In the genomic region with DNA sequence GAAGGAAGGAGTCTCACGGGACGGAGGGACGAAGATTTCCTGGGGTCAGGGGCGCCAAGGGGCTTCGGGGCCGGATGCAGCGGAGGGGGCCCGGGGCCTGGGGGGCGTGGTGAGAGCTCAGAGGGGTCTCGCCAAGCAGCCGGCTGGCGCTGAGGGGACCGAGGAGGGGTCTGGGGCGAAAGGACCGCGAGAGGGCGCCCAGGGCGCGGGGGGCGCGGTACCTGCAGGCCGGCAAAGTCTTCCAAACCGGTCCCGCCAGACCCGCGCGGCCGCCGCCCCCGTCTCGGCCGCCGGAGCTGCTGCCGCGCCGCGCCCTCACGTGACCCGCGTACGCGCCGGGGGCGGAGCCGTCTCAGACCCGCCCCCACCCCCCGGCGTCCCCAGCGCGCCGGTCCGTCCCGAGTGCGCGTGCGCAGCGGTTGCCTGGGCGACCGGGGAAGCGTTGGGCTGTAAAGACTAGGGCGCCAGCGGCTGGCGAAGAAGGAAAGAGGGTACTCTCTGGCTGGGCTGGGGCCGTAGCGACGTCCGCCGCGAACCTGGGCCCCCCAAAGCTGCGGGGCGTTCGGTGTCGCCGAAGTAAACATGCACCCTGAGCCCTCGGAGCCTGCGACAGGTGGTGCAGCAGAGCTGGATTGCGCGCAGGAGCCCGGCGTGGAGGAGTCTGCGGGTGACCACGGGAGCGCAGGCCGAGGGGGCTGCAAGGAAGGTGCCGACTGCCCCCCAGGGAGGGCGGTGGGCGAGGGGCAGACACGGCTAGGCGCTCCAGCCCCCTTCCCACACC, we compare ENCODE assay signal across 8 cellular contexts. TPM values are rescaled to one million over a fixed set of nuclear protein-coding genes. Genes with fewer than 3 reads are reported as not detected.
DNase-seq lines count a peak whose midpoint lies in the region; ATAC-seq lines count a peak whose summit lies in the region.

DNAAF1 (plus strand) TSS at position 450 of the 781 bp plus-strand sequence; CDS start at position 583, 133 bp downstream.
HSDL1 (minus strand) TSS at position 319 of the 781 bp plus-strand sequence. CDS start 13,856 bp downstream, outside the sequence.

- peaks cover 9% of the 10 kb centered on the region for H3K4me1 ChIP-seq in mononuclear cell (ENCODE audit: insufficient read depth, low read length)

- ATAC-seq in GM19438 (IDR thresholded peaks at IDR 0.05; ENCODE audit: low read depth, unreplicated experiment) (peak; percentile 81), HG03565 (IDR thresholded peaks at IDR 0.05; ENCODE audit: unreplicated experiment) (peak; percentile 81)

- peaks cover 4% of the 10 kb centered on the region for H3K27me3 ChIP-seq in mononuclear cell (ENCODE audit: insufficient read depth, low read length)

- H3K9me3 ChIP-seq in mononuclear cell (ENCODE audit: low read depth, low read length) = no peaks in the 10 kb centered on the region

- H3K4me3 ChIP-seq in mononuclear cell (ENCODE audit: low read length) = peak within 1 kb of the TSS; percentile 58

- DNase-seq in CMK (ENCODE audit: low read depth) (peak; percentile 69), NOMO-1 treated with DMSO at 0.1 percent for 48 hours (lab: John Stamatoyannopoulos, UW; ENCODE audit: unreplicated experiment) (peak; percentile 59), epidermal melanocyte (ENCODE audit: insufficient read length, low spot score) (peak; percentile 88)
- DNase-seq in activated CD8-positive, alpha-beta memory T cell treated with anti-CD3 and anti-CD28 coated beads, Interleukin-2, amount 50 U/mL, for 24 hours (ENCODE audit: extremely low read depth) = peak; percentile 70
- peak; percentile 89 to 90 for DNase-seq in stimulated activated CD8-positive, alpha-beta memory T cell treated with anti-CD3 and anti-CD28 coated beads, Interleukin-15, amount 100 ng/mL, for 48 hours (ENCODE audit: low read depth in 2 of 2)

RNA-seq across cellular contexts. Expression of gene DNAAF1, which starts in this region (rescaled TPM):
- 25.3 TPM for total RNA-seq in mononuclear cell

RNA-seq across cellular contexts. Expression of gene HSDL1, which starts in this region (rescaled TPM):
- 12.0 TPM for total RNA-seq in mononuclear cell

Comparison
In these comparisons a context has a peak if more than half of its experiments do, and no peak if none do; other contexts are left out.
1. Peak in every context shown above with its lines: DNase-seq, ATAC-seq and H3K4me3 ChIP-seq.